8 cellular contexts compared by ENCODE assay signal in the genomic region with DNA sequence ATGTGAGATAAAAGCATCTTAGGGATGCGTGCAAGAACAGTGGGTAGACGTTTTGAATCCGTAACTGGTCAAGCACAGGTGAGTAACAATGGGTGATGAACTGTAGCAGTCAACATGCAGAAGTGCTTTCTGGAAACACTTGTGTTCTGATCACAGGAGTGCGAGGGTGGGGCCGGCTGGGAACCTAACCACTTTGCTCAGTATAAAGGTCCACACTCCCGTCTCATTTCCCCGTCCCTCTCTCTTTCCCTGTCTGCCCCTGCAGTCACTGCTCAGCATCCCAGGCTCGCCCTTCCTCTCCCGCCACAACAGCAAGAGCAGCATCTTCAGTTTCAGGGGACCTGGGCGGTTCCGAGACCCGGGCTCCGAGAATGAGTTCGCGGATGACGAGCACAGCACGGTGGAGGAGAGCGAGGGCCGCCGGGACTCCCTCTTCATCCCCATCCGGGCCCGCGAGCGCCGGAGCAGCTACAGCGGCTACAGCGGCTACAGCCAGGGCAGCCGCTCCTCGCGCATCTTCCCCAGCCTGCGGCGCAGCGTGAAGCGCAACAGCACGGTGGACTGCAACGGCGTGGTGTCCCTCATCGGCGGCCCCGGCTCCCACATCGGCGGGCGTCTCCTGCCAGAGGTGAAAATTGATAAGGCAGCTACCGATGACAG.
DNase-seq lines count a peak whose midpoint lies in the region; ATAC-seq and TF ChIP-seq lines count a peak whose summit lies in the region.

No MANE protein-coding gene starts in this region.

- POLR2A ChIA-PET in CD8-positive, alpha-beta memory T cell (lab: Charles Lee) = no interaction called here
- POLR2A ChIA-PET in MCF 10A (lab: Yijun Ruan, JAX) = interaction anchor here (0.6 kb wide), 2 partner anchors 50 to 1871 kb away, joined by 3 to 4 read pairs; no protein-coding TSS in a partner anchor

- H3K27me3 ChIP-seq in CD8-positive, alpha-beta memory T cell (ENCODE audit: insufficient read depth, low read length, poor library complexity, severe bottlenecking) = peaks cover 7% of the 10 kb centered on the region
- no peaks in the 10 kb centered on the region for H3K27me3 ChIP-seq in osteoblast (ENCODE audit: insufficient read depth, low read length)

- ATAC-seq in activated CD8-positive, alpha-beta memory T cell treated with anti-CD3 and anti-CD28 coated beads, Interleukin-2, amount 10 ng/mL, durations not matched to agents 7 days and 5 days = peak; percentile 87

- no peaks in the 10 kb centered on the region for H3K79me2 ChIP-seq in osteoblast (ENCODE audit: insufficient read depth, low read length)

- peak overlapping the region; percentile 7 to 87 (median 65) for H3K4me3 Mint-ChIP-seq in CD8-positive, alpha-beta memory T cell
- H3K4me3 Mint-ChIP-seq in activated CD8-positive, alpha-beta memory T cell treated with anti-CD3 and anti-CD28 coated beads, Interleukin-2, amount 10 ng/mL, durations not matched to agents 7 days and 5 days = peak overlapping the region; percentile 33
- no peak overlapping the region for H3K4me3 Mint-ChIP-seq in MCF 10A (ENCODE audit: unreplicated experiment)

- TF ChIP-seq CTCF in epithelial cell of proximal tubule (conservative IDR thresholded peaks at IDR 0.05; ENCODE audit: low read depth, low read length) (no peak), osteoblast (IDR thresholded peaks at IDR 0.05; ENCODE audit: extremely low read depth, low read depth, low read length) (peak; percentile 20), MCF 10A (IDR thresholded peaks at IDR 0.05; ENCODE audit: unreplicated experiment) (no peak)

- no peak overlapping the region for H3K27ac Mint-ChIP-seq in CD8-positive, alpha-beta memory T cell
- H3K27ac Mint-ChIP-seq in activated CD8-positive, alpha-beta memory T cell treated with anti-CD3 and anti-CD28 coated beads, Interleukin-2, amount 10 ng/mL, durations not matched to agents 7 days and 5 days = no peak overlapping the region
- no peak overlapping the region for H3K27ac Mint-ChIP-seq in MCF 10A (ENCODE audit: low read depth, unreplicated experiment)

- H3K36me3 ChIP-seq in CD8-positive, alpha-beta memory T cell (ENCODE audit: insufficient read depth, low read length) = no peaks in the 10 kb centered on the region
- peaks cover 22% of the 10 kb centered on the region for H3K36me3 ChIP-seq in osteoblast (ENCODE audit: insufficient read depth, low read length)

- peaks cover 0 to 1% (median 0%) of the 10 kb centered on the region in 5 donors for H3K9me3 Mint-ChIP-seq in CD8-positive, alpha-beta memory T cell
- H3K9me3 Mint-ChIP-seq in activated CD8-positive, alpha-beta memory T cell treated with anti-CD3 and anti-CD28 coated beads, Interleukin-2, amount 10 ng/mL, durations not matched to agents 7 days and 5 days (ENCODE audit: low read depth) = no peaks in the 10 kb centered on the region
- H3K9me3 Mint-ChIP-seq in MCF 10A (ENCODE audit: unreplicated experiment) = no peaks in the 10 kb centered on the region

- DNase-seq in CD8-positive, alpha-beta memory T cell = peak; percentile 2 to 52 (median 5)
- DNase-seq in activated CD8-positive, alpha-beta memory T cell treated with anti-CD3 and anti-CD28 coated beads, Interleukin-2, amount 10 ng/mL, durations not matched to agents 7 days and 5 days = peak; percentile 55
- DNase-seq in epithelial cell of proximal tubule (ENCODE audit: low read depth) (no peak), osteoblast (ENCODE audit: insufficient read length, low spot score, missing footprints) (peak; percentile 90), ureter (ENCODE audit: low spot score) (peak; percentile 49), NCI-H1436 treated with DMSO at 0.1 percent for 48 hours (lab: John Stamatoyannopoulos, UW) (no peak), SW 1271 (lab: John Stamatoyannopoulos, UW) (no peak), MCF 10A (ENCODE audit: unreplicated experiment) (no peak)

- H3K4me2 ChIP-seq in osteoblast (ENCODE audit: insufficient read depth, low read length) = peak overlapping the region; percentile 80

- peaks cover 9 to 15% (median 9%) of the 10 kb centered on the region in 3 donors for H3K4me1 Mint-ChIP-seq in CD8-positive, alpha-beta memory T cell
- peaks cover 5% of the 10 kb centered on the region for H3K4me1 Mint-ChIP-seq in activated CD8-positive, alpha-beta memory T cell treated with anti-CD3 and anti-CD28 coated beads, Interleukin-2, amount 10 ng/mL, durations not matched to agents 7 days and 5 days
- no peaks in the 10 kb centered on the region for H3K4me1 Mint-ChIP-seq in MCF 10A (ENCODE audit: insufficient read depth, unreplicated experiment)

- no peak overlapping the region for H3K4me3 ChIP-seq in CD8-positive, alpha-beta memory T cell (ENCODE audit: low read length)
- H3K4me3 ChIP-seq in epithelial cell of proximal tubule (ENCODE audit: low read depth, low read length) (peak overlapping the region; percentile 30), osteoblast (ENCODE audit: insufficient read depth, low read length) (peak overlapping the region; percentile 70)

- intact Hi-C loops in MCF 10A (cut with micrococcal nuclease) = no loop called here

- no peaks in the 10 kb centered on the region for H3K9me3 ChIP-seq in CD8-positive, alpha-beta memory T cell (ENCODE audit: low read length)
- H3K9me3 ChIP-seq in osteoblast (ENCODE audit: low read depth, low read length) = no peaks in the 10 kb centered on the region

- no peaks in the 10 kb centered on the region for H3K36me3 Mint-ChIP-seq in CD8-positive, alpha-beta memory T cell
- H3K36me3 Mint-ChIP-seq in activated CD8-positive, alpha-beta memory T cell treated with anti-CD3 and anti-CD28 coated beads, Interleukin-2, amount 10 ng/mL, durations not matched to agents 7 days and 5 days = no peaks in the 10 kb centered on the region
- H3K36me3 Mint-ChIP-seq in MCF 10A (ENCODE audit: insufficient read depth, unreplicated experiment) = no peaks in the 10 kb centered on the region

- BruUV-seq in MCF 10A (replicated peaks; lab: Mats Ljungman, UMichigan) = no TSS peak

- H4K20me1 ChIP-seq in osteoblast (ENCODE audit: insufficient read depth, low read length) = no peaks in the 10 kb centered on the region

- no peaks in the 10 kb centered on the region for H3K4me1 ChIP-seq in CD8-positive, alpha-beta memory T cell (ENCODE audit: insufficient read depth, low read length)
- peaks cover 2% of the 10 kb centered on the region for H3K4me1 ChIP-seq in osteoblast (ENCODE audit: insufficient read depth, low read length)

- H3K27me3 Mint-ChIP-seq in CD8-positive, alpha-beta memory T cell = peaks cover 13 to 46% of the 10 kb centered on the region in 2 donors
- peaks cover 34% of the 10 kb centered on the region for H3K27me3 Mint-ChIP-seq in activated CD8-positive, alpha-beta memory T cell treated with anti-CD3 and anti-CD28 coated beads, Interleukin-2, amount 10 ng/mL, durations not matched to agents 7 days and 5 days
- peaks cover 15% of the 10 kb centered on the region for H3K27me3 Mint-ChIP-seq in MCF 10A (ENCODE audit: insufficient read depth, unreplicated experiment)

- no peak overlapping the region for H3K27ac ChIP-seq in CD8-positive, alpha-beta memory T cell (ENCODE audit: low read depth, low read length)
- no peak overlapping the region for H3K27ac ChIP-seq in osteoblast (ENCODE audit: low read depth, low read length)

- H2AFZ ChIP-seq in osteoblast (ENCODE audit: low read length) = peak overlapping the region; percentile 76

- CTCF ChIA-PET in CD8-positive, alpha-beta memory T cell (lab: Charles Lee) = no interaction called here
- CTCF ChIA-PET in activated CD8-positive, alpha-beta memory T cell treated with anti-CD3 and anti-CD28 coated beads, Interleukin-2, amount 10 ng/mL, durations not matched to agents 7 days and 5 days (lab: Charles Lee) = no interaction called here
- CTCF ChIA-PET in MCF 10A (lab: Yijun Ruan, JAX) = no interaction called here

Comparison
In these comparisons a context has a peak if more than half of its experiments do, and no peak if none do; other contexts are left out.
1. DNase-seq: peak in CD8-positive, alpha-beta memory T cell (5 of 5), activated CD8-positive, alpha-beta memory T cell treated with anti-CD3 and anti-CD28 coated beads, Interleukin-2, amount 10 ng/mL, durations not matched to agents 7 days and 5 days (single experiment), osteoblast (single experiment) and ureter (single experiment); none in epithelial cell of proximal tubule (single experiment), NCI-H1436 treated with DMSO at 0.1 percent for 48 hours (single experiment), SW 1271 (0 of 2) and MCF 10A (single experiment).